ENCODE assay signal across 1 cellular context in the genomic region with DNA sequence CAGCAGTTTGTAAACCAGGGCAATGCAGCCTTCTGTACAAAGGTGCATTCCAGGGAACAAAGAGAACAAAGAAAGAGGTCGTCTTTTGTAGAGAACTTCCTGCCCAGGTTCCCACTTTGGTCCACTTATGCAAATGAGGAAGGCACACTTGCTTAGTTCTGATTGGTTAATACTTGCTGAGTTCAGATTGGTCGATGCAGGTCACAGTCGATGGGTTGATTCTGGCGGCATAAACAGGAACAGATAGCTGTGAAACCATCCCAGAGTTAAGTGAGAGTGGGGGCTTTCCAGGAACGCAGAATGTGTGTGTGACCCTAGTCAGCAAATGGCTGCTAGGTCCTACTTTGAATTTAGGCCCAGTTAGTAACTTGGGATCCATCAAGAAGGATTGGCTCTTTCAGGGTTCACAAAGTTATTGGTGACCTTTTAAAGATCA.
TF ChIP-seq lines count a peak whose summit lies in the region.

No MANE protein-coding gene starts in this region.

TF ChIP-seq in GM12878, 131 proteins besides CTCF, POLR2A, EP300 and RAD21 (continued from another document):
- TF ChIP-seq, protein P1, sequence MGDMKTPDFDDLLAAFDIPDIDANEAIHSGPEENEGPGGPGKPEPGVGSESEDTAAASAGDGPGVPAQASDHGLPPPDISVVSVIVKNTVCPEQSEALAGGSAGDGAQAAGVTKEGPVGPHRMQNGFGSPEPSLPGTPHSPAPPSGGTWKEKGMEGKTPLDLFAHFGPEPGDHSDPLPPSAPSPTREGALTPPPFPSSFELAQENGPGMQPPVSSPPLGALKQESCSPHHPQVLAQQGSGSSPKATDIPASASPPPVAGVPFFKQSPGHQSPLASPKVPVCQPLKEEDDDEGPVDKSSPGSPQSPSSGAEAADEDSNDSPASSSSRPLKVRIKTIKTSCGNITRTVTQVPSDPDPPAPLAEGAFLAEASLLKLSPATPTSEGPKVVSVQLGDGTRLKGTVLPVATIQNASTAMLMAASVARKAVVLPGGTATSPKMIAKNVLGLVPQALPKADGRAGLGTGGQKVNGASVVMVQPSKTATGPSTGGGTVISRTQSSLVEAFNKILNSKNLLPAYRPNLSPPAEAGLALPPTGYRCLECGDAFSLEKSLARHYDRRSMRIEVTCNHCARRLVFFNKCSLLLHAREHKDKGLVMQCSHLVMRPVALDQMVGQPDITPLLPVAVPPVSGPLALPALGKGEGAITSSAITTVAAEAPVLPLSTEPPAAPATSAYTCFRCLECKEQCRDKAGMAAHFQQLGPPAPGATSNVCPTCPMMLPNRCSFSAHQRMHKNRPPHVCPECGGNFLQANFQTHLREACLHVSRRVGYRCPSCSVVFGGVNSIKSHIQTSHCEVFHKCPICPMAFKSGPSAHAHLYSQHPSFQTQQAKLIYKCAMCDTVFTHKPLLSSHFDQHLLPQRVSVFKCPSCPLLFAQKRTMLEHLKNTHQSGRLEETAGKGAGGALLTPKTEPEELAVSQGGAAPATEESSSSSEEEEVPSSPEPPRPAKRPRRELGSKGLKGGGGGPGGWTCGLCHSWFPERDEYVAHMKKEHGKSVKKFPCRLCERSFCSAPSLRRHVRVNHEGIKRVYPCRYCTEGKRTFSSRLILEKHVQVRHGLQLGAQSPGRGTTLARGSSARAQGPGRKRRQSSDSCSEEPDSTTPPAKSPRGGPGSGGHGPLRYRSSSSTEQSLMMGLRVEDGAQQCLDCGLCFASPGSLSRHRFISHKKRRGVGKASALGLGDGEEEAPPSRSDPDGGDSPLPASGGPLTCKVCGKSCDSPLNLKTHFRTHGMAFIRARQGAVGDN (IDR thresholded peaks at IDR 0.05), result peak; percentile 91
- TF ChIP-seq CHD4 (IDR thresholded peaks at IDR 0.05) (no peak), BCL11A (IDR thresholded peaks at IDR 0.05; ENCODE audit: low read depth, low read length) (no peak), EGR1 (IDR thresholded peaks at IDR 0.05; ENCODE audit: borderline replicate concordance in 1 of 2, low read depth in 2 of 2, low read length in 2 of 2) (no peak), PML (IDR thresholded peaks at IDR 0.05; ENCODE audit: low read length) (no peak), CHD1 (IDR thresholded peaks at IDR 0.05; ENCODE audit: low read depth, low read length) (no peak), NR2F1 (conservative IDR thresholded peaks at IDR 0.05) (peak; percentile 62), HCFC1 (IDR thresholded peaks at IDR 0.05; ENCODE audit: low read length) (no peak), IKZF1 (conservative IDR thresholded peaks at IDR 0.05) (peak; percentile 56; the same call in 1 of the 2 replicates), CBFB (IDR thresholded peaks at IDR 0.05; ENCODE audit: low read depth) (no peak), RB1 (IDR thresholded peaks at IDR 0.05; ENCODE audit: borderline replicate concordance) (no peak)
- TF ChIP-seq, protein P2, sequence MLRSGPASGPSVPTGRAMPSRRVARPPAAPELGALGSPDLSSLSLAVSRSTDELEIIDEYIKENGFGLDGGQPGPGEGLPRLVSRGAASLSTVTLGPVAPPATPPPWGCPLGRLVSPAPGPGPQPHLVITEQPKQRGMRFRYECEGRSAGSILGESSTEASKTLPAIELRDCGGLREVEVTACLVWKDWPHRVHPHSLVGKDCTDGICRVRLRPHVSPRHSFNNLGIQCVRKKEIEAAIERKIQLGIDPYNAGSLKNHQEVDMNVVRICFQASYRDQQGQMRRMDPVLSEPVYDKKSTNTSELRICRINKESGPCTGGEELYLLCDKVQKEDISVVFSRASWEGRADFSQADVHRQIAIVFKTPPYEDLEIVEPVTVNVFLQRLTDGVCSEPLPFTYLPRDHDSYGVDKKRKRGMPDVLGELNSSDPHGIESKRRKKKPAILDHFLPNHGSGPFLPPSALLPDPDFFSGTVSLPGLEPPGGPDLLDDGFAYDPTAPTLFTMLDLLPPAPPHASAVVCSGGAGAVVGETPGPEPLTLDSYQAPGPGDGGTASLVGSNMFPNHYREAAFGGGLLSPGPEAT (IDR thresholded peaks at IDR 0.05; ENCODE audit: low read depth), result peak; percentile 96
- TF ChIP-seq, protein P3, sequence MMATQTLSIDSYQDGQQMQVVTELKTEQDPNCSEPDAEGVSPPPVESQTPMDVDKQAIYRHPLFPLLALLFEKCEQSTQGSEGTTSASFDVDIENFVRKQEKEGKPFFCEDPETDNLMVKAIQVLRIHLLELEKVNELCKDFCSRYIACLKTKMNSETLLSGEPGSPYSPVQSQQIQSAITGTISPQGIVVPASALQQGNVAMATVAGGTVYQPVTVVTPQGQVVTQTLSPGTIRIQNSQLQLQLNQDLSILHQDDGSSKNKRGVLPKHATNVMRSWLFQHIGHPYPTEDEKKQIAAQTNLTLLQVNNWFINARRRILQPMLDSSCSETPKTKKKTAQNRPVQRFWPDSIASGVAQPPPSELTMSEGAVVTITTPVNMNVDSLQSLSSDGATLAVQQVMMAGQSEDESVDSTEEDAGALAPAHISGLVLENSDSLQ (IDR thresholded peaks at IDR 0.05), result no peak
- TF ChIP-seq, protein P4, sequence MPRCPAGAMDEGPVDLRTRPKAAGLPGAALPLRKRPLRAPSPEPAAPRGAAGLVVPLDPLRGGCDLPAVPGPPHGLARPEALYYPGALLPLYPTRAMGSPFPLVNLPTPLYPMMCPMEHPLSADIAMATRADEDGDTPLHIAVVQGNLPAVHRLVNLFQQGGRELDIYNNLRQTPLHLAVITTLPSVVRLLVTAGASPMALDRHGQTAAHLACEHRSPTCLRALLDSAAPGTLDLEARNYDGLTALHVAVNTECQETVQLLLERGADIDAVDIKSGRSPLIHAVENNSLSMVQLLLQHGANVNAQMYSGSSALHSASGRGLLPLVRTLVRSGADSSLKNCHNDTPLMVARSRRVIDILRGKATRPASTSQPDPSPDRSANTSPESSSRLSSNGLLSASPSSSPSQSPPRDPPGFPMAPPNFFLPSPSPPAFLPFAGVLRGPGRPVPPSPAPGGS (IDR thresholded peaks at IDR 0.05; ENCODE audit: borderline replicate concordance, insufficient read depth, low read depth, low read length, poor library complexity, severe bottlenecking), result no peak
- TF ChIP-seq, protein P5, sequence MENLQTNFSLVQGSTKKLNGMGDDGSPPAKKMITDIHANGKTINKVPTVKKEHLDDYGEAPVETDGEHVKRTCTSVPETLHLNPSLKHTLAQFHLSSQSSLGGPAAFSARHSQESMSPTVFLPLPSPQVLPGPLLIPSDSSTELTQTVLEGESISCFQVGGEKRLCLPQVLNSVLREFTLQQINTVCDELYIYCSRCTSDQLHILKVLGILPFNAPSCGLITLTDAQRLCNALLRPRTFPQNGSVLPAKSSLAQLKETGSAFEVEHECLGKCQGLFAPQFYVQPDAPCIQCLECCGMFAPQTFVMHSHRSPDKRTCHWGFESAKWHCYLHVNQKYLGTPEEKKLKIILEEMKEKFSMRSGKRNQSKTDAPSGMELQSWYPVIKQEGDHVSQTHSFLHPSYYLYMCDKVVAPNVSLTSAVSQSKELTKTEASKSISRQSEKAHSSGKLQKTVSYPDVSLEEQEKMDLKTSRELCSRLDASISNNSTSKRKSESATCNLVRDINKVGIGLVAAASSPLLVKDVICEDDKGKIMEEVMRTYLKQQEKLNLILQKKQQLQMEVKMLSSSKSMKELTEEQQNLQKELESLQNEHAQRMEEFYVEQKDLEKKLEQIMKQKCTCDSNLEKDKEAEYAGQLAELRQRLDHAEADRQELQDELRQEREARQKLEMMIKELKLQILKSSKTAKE (IDR thresholded peaks at IDR 0.05; ENCODE audit: low read depth, poor library complexity, severe bottlenecking), result no peak
- TF ChIP-seq, protein P6, sequence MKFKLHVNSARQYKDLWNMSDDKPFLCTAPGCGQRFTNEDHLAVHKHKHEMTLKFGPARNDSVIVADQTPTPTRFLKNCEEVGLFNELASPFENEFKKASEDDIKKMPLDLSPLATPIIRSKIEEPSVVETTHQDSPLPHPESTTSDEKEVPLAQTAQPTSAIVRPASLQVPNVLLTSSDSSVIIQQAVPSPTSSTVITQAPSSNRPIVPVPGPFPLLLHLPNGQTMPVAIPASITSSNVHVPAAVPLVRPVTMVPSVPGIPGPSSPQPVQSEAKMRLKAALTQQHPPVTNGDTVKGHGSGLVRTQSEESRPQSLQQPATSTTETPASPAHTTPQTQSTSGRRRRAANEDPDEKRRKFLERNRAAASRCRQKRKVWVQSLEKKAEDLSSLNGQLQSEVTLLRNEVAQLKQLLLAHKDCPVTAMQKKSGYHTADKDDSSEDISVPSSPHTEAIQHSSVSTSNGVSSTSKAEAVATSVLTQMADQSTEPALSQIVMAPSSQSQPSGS (IDR thresholded peaks at IDR 0.05; ENCODE audit: low read length), result peak; percentile 90
- TF ChIP-seq, protein P7, sequence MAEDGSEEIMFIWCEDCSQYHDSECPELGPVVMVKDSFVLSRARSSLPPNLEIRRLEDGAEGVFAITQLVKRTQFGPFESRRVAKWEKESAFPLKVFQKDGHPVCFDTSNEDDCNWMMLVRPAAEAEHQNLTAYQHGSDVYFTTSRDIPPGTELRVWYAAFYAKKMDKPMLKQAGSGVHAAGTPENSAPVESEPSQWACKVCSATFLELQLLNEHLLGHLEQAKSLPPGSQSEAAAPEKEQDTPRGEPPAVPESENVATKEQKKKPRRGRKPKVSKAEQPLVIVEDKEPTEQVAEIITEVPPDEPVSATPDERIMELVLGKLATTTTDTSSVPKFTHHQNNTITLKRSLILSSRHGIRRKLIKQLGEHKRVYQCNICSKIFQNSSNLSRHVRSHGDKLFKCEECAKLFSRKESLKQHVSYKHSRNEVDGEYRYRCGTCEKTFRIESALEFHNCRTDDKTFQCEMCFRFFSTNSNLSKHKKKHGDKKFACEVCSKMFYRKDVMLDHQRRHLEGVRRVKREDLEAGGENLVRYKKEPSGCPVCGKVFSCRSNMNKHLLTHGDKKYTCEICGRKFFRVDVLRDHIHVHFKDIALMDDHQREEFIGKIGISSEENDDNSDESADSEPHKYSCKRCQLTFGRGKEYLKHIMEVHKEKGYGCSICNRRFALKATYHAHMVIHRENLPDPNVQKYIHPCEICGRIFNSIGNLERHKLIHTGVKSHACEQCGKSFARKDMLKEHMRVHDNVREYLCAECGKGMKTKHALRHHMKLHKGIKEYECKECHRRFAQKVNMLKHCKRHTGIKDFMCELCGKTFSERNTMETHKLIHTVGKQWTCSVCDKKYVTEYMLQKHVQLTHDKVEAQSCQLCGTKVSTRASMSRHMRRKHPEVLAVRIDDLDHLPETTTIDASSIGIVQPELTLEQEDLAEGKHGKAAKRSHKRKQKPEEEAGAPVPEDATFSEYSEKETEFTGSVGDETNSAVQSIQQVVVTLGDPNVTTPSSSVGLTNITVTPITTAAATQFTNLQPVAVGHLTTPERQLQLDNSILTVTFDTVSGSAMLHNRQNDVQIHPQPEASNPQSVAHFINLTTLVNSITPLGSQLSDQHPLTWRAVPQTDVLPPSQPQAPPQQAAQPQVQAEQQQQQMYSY (CRISPR knock-in tag; IDR thresholded peaks at IDR 0.05), result no peak
